ENCODE assay signal across 17 cellular contexts in the genomic region with DNA sequence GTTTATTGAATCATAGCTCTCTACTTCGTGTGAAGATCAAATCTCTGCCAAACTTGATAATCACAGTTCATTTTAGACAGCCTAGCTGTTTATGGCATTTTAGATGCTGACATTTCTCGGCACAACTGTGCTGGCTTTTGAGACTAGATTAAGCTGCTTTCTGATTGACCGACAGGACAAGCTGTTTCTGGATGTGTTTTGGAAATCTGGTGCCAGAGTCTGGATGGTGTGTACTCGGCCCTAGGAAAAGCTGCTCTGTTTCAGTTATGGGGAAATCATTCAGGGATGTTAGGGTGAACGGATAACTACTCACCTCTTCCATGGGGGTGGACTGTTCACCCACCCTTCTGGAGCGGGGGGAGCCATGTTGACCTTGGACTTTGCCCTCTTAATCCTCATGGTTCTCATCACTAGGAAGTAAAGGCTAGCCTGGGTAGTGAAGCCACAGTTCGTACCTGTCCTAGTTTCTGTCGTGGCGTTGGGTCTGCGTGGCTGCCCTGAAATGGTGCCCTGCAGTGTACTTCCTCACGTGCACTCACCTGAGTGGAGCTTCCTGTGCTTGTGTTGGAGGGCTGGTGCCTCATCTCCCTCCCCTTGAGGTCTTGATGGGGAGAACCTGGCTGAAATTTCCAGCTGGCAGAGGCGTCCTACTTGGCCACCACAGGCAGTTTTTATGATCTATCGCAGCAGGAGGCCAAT.
"Had no signal": no experiment of that assay in that cellular context is flagged by ENCODE, and none has a peak within 500 bp of the region (broad histone marks: within the 10 kb centered on the region; RNA-seq: fewer than 3 reads in every experiment).

No MANE protein-coding gene starts in this region.

- H3K4me1 ChIP-seq: upper lobe of right lung had no signal

- H3K27me3 ChIP-seq: upper lobe of right lung had no signal

- H3K36me3 ChIP-seq: upper lobe of right lung had no signal

- H3K4me3 Mint-ChIP-seq: activated naive CD8-positive, alpha-beta T cell treated with anti-CD3 and anti-CD28 coated beads, Interleukin-2, amount 10 ng/mL, durations not matched to agents 7 days and 5 days; activated T-helper 1 cell treated with anti-CD3 and anti-CD28 coated beads, Interleukin-12 subunit alpha, Interleukin-12 subunit beta, Interleukin-2, Interleukin-4 antibody, amounts not matched to agents 30 ng/mL and 10 ng/mL and 1 ng/mL, durations not matched to agents 14 hours and 24 hours and 36 hours; brain; central memory CD8-positive, alpha-beta T cell; nephron; stimulated activated naive CD8-positive, alpha-beta T cell treated with anti-CD3 and anti-CD28 coated beads, Interleukin-15, Interleukin-2, amounts not matched to agents 100 ng/mL and 50 ng/mL, for 24 hours; WTC11 had no signal

- H3K9me3 ChIP-seq: upper lobe of right lung had no signal

- H3K4me3 ChIP-seq: coronary artery, upper lobe of right lung had no signal

- H3K9me3 Mint-ChIP-seq: activated T-helper 1 cell treated with anti-CD3 and anti-CD28 coated beads, Interleukin-12 subunit alpha, Interleukin-12 subunit beta, Interleukin-2, Interleukin-4 antibody, amounts not matched to agents 30 ng/mL and 10 ng/mL and 1 ng/mL, durations not matched to agents 14 hours and 24 hours and 36 hours; central memory CD8-positive, alpha-beta T cell; stimulated activated naive CD8-positive, alpha-beta T cell treated with anti-CD3 and anti-CD28 coated beads, Interleukin-15, Interleukin-2, amounts not matched to agents 100 ng/mL and 50 ng/mL, for 24 hours had no signal

- H3K27ac Mint-ChIP-seq: activated naive CD8-positive, alpha-beta T cell treated with anti-CD3 and anti-CD28 coated beads, Interleukin-2, amount 10 ng/mL, durations not matched to agents 7 days and 5 days; activated T-helper 1 cell treated with anti-CD3 and anti-CD28 coated beads, Interleukin-12 subunit alpha, Interleukin-12 subunit beta, Interleukin-2, Interleukin-4 antibody, amounts not matched to agents 30 ng/mL and 10 ng/mL and 1 ng/mL, durations not matched to agents 14 hours and 24 hours and 36 hours; brain; nephron; stimulated activated naive CD8-positive, alpha-beta T cell treated with anti-CD3 and anti-CD28 coated beads, Interleukin-15, Interleukin-2, amounts not matched to agents 100 ng/mL and 50 ng/mL, for 24 hours; WTC11 had no signal

- H3K27ac ChIP-seq: upper lobe of right lung had no signal

- H3K36me3 Mint-ChIP-seq: activated naive CD8-positive, alpha-beta T cell treated with anti-CD3 and anti-CD28 coated beads, Interleukin-2, amount 10 ng/mL, durations not matched to agents 7 days and 5 days; brain; WTC11 had no signal

- ATAC-seq: upper lobe of right lung, WTC11 had no signal

- DNase-seq: activated CD4-positive, alpha-beta T cell treated with anti-CD3 and anti-CD28 coated beads for 4 hours; activated CD8-positive, alpha-beta memory T cell treated with anti-CD3 and anti-CD28 coated beads, Interleukin-2, amount 50 U/mL, for 48 hours; activated naive CD8-positive, alpha-beta T cell treated with anti-CD3 and anti-CD28 coated beads, Interleukin-2, amount 10 ng/mL, durations not matched to agents 7 days and 5 days; effector CD8-positive, alpha-beta T cell; foreskin fibroblast; head of caudate nucleus; mesenchymal stem cell; nucleus accumbens; T-helper 2 cell; upper lobe of right lung had no signal

- H3K27me3 Mint-ChIP-seq: activated naive CD8-positive, alpha-beta T cell treated with anti-CD3 and anti-CD28 coated beads, Interleukin-2, amount 10 ng/mL, durations not matched to agents 7 days and 5 days had no signal

- H3K4me1 Mint-ChIP-seq: activated naive CD8-positive, alpha-beta T cell treated with anti-CD3 and anti-CD28 coated beads, Interleukin-2, amount 10 ng/mL, durations not matched to agents 7 days and 5 days; brain; central memory CD8-positive, alpha-beta T cell; WTC11 had no signal
